10 cellular contexts compared by ENCODE assay signal in genomic region chr21:33332143-33332542, GRCh38. TPM values are rescaled to one million over a fixed set of nuclear protein-coding genes. Genes with fewer than 3 reads are reported as not detected.
DNase-seq lines count a peak whose midpoint lies in the region; ATAC-seq and TF ChIP-seq lines count a peak whose summit lies in the region.
"Had no signal": no experiment of that assay in that cellular context is flagged by ENCODE, and none has a peak within 500 bp of the region (broad histone marks: within the 10 kb centered on the region; RNA-seq: fewer than 3 reads in every experiment).

No MANE protein-coding gene starts in this region.

- H3K27me3 Mint-ChIP-seq in activated T-helper 17 cell treated with anti-CD3 and anti-CD28 coated beads, Interleukin-2, amount 50 U/mL, for 72 hours, result no peaks in the 10 kb centered on the region

- H3K4me1 Mint-ChIP-seq in activated T-helper 17 cell treated with anti-CD3 and anti-CD28 coated beads, Interleukin-2, amount 50 U/mL, for 72 hours, result peaks cover 46% of the 10 kb centered on the region

- H3K36me3 ChIP-seq in left lung, result peaks cover 0 to 31% of the 10 kb centered on the region in 2 donors

- peak overlapping the region; percentile 3 for H3K4me3 Mint-ChIP-seq in activated T-helper 17 cell treated with anti-CD3 and anti-CD28 coated beads, Interleukin-2, amount 50 U/mL, for 72 hours

- ATAC-seq in GM19452 (IDR thresholded peaks at IDR 0.05; ENCODE audit: unreplicated experiment), result peak; percentile 70
- peak; percentile 80 for ATAC-seq in HG03095 (IDR thresholded peaks at IDR 0.05; ENCODE audit: unreplicated experiment)
- ATAC-seq in activated T-helper 17 cell treated with anti-CD3 and anti-CD28 coated beads, Interleukin-2, amount 50 U/mL, for 72 hours (replicated peaks), result peak; percentile 31
- ATAC-seq in left lung, result no peak

- H3K27me3 ChIP-seq in left lung (no peaks in the 10 kb centered on the region), dorsolateral prefrontal cortex (no peaks in the 10 kb centered on the region)

- H3K4me1 ChIP-seq in left lung, result peaks cover 3 to 27% of the 10 kb centered on the region in 2 donors

- H3K27ac ChIP-seq in left lung (no peak overlapping the region), dorsolateral prefrontal cortex (no peak overlapping the region)

- H3K27ac Mint-ChIP-seq in activated T-helper 17 cell treated with anti-CD3 and anti-CD28 coated beads, Interleukin-2, amount 50 U/mL, for 72 hours, result peak overlapping the region; percentile 31

- H3K9me3 ChIP-seq in left lung, result peaks cover 4 to 6% of the 10 kb centered on the region in 2 donors

- in situ Hi-C loops in GM13976 (cut with MboI; ENCODE audit: low sequenced_read_pairs, unreplicated experiment), result no loop called here

- intact Hi-C loops in left lung (cut with DNase I) (no loop called here), dorsolateral prefrontal cortex (cut with DNase I) (no loop called here)

- H3K36me3 Mint-ChIP-seq in activated T-helper 17 cell treated with anti-CD3 and anti-CD28 coated beads, Interleukin-2, amount 50 U/mL, for 72 hours (ENCODE audit: low read depth), result peaks cover 43% of the 10 kb centered on the region

- no peak for TF ChIP-seq CTCF in GM13976 (IDR thresholded peaks at IDR 0.05; ENCODE audit: borderline replicate concordance, control extremely low read depth, extremely low read depth, insufficient read depth, missing control alignments)
- TF ChIP-seq CTCF in left lung (IDR thresholded peaks at IDR 0.05), result no peak
- no peak for TF ChIP-seq CTCF in dorsolateral prefrontal cortex (IDR thresholded peaks at IDR 0.05 in 54 of 56, conservative IDR thresholded peaks at IDR 0.05 in 2 of 56; ENCODE audit: low read depth in 1 of 56, partially characterized antibody in 56 of 56)

- H3K4me3 ChIP-seq in left lung, result no peak overlapping the region
- H3K4me3 ChIP-seq in dorsolateral prefrontal cortex, result no peak overlapping the region

- H3K9me3 Mint-ChIP-seq in activated T-helper 17 cell treated with anti-CD3 and anti-CD28 coated beads, Interleukin-2, amount 50 U/mL, for 72 hours, result no peaks in the 10 kb centered on the region

- DNase-seq in GM13976 (ENCODE audit: low spot score) (peak; percentile 45), left lung (no peak), middle frontal gyrus (ENCODE audit: extremely low spot score, low spot score) (no peak), dorsolateral prefrontal cortex (no peak)
- DNase-seq in stimulated activated CD4-positive, alpha-beta T cell treated with anti-CD3 and anti-CD28 coated beads, Interleukin-4, amount 100 ng/mL, for 4 hours, result no peak
- DNase-seq: activated effector memory CD4-positive, alpha-beta T cell treated with Interleukin-2 at 50 U/mL for 16 hours; NCI-H146 had no signal

RNA-seq across cellular contexts. Expression of gene IFNAR1, which starts 7.4 kb away (rescaled TPM):
- total RNA-seq in activated T-helper 17 cell treated with anti-CD3 and anti-CD28 coated beads, Interleukin-2, amount 50 U/mL, for 72 hours, result 10 to 100 TPM; 38.5 to 38.8 TPM
- total RNA-seq in left lung (10 to 100 TPM; 63.4 to 71.3 TPM), dorsolateral prefrontal cortex (10 to 100 TPM; 35.7 to 70.9 (median 47.8) TPM)
